8 cellular contexts compared by ENCODE assay signal in the genomic region with DNA sequence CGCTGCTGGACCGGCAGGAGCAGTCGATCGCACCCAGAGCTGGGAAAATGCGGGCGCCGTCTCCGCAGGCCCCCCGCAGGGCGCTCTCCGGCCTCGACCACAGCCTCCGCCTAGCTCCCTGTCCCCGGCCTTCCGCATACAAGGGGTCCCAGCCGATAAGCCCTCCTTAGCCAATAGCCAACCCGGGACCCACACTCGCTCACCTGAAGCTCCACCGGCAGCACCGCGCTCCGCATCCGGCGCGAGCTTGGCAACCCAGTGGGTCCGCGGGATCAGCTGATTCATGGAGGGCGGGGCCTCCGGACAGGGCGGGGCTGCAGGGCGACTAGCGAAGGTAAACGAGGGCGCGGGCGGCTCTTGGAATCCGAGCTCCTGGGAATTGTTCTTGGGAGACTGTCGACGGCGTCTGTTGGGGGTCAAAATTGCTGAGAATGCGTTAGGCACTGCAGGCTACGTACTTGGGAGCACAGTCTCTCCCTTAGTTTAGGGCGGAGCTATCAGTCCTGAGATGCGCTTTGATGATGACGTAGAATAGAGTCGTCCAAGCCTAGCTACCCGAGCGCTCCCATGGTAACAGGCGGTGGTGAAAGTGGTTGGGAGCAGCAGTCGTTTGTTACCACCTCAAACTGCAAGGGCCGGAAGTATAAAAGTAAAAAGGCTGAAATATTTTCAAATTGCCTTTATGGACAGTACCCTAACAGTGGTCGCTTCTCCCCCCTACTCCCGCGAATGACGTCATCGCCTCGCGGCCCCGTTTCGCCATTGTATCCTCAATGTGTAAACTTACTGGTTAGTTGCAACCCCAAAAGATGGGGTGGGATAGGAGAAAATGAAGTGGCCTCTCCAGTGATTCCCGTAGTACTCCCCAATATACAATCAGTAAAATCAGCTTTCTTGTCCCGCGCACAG. TPM values are rescaled to one million over a fixed set of nuclear protein-coding genes. Genes with fewer than 3 reads are reported as not detected.
DNase-seq lines count a peak whose midpoint lies in the region; ATAC-seq, FAIRE-seq and TF ChIP-seq lines count a peak whose summit lies in the region.

A gene (minus strand): TSS at position 260 of the 909 bp plus-strand sequence. CDS start 12,048 bp downstream, outside the sequence.

- FAIRE-seq in pancreas (lab: Jason Lieb, UNC), result no peak

- intact Hi-C loops in Right ventricle myocardium superior (cut with DNase I), result no loop called here
- intact Hi-C loops in pancreas (cut with DNase I), result no loop called here
- intact Hi-C loops in tibial artery (cut with DNase I; ENCODE audit: low total_unique reads), result no loop called here

- H3K9ac ChIP-seq in SU-DHL-6 (ENCODE audit: low read length), result peak within 1 kb of the TSS; percentile 59

- ATAC-seq in HG02678 (IDR thresholded peaks at IDR 0.05; ENCODE audit: unreplicated experiment) (peak; percentile 94), Right ventricle myocardium superior (ENCODE audit: poor library complexity) (peak; percentile 97), pancreas (peak; percentile 93 to 97 (median 94))

- peak within 1 kb of the TSS; percentile 98 for H2AFZ ChIP-seq in SU-DHL-6 (ENCODE audit: low read depth, low read length, severe bottlenecking)

- TF ChIP-seq POLR2A in GM10847 (IDR thresholded peaks at IDR 0.05; ENCODE audit: extremely low read depth, insufficient read length), result peak; percentile 68

- peaks cover 11 to 20% (median 11%) of the 10 kb centered on the region in 3 donors for H3K4me1 ChIP-seq in pancreas
- peaks cover 0 to 18% (median 14%) of the 10 kb centered on the region in 4 donors for H3K4me1 ChIP-seq in tibial artery

- H3K9me3 ChIP-seq in SU-DHL-6 (ENCODE audit: insufficient read depth, low read length) (no peaks in the 10 kb centered on the region), pancreas (no peaks in the 10 kb centered on the region), tibial artery (no peaks in the 10 kb centered on the region)

- H3K4me2 ChIP-seq in SU-DHL-6 (ENCODE audit: low read depth, low read length, poor library complexity, severe bottlenecking), result peak within 1 kb of the TSS; percentile 61

- H3K27me3 ChIP-seq in SU-DHL-6 (ENCODE audit: low read length) (no peaks in the 10 kb centered on the region), pancreas (no peaks in the 10 kb centered on the region), tibial artery (no peaks in the 10 kb centered on the region)

- peaks cover 6% of the 10 kb centered on the region; the same call in 1 of the 2 replicates for H3F3A ChIP-seq in SU-DHL-6 (ENCODE audit: insufficient read depth)

- no peak for TF ChIP-seq CTCF in SU-DHL-6 (IDR thresholded peaks at IDR 0.05; ENCODE audit: insufficient read depth, low read length, poor library complexity, severe bottlenecking)
- no peak for TF ChIP-seq CTCF in pancreas (IDR thresholded peaks at IDR 0.05)
- TF ChIP-seq CTCF in tibial artery (IDR thresholded peaks at IDR 0.05), result no peak

- H3K9me2 ChIP-seq in SU-DHL-6 (replicated peaks; ENCODE audit: insufficient read depth, low read length), result no peaks in the 10 kb centered on the region

- no peaks in the 10 kb centered on the region for H4K20me1 ChIP-seq in SU-DHL-6 (ENCODE audit: low read depth, low read length)

- peak within 1 kb of the TSS; percentile 95 for H3K4me3 ChIP-seq in SU-DHL-6 (ENCODE audit: insufficient read depth, low read length, poor library complexity, severe bottlenecking)
- peak within 1 kb of the TSS; percentile 77 to 100 (median 88) for H3K4me3 ChIP-seq in pancreas
- H3K4me3 ChIP-seq in tibial artery, result peak within 1 kb of the TSS; percentile 97 to 99

- DNase-seq in NCI-H128 (lab: John Stamatoyannopoulos, UW; ENCODE audit: unreplicated experiment), result peak; percentile 97
- peak; percentile 83 for DNase-seq in activated naive CD8-positive, alpha-beta T cell treated with anti-CD3 and anti-CD28 coated beads, Interleukin-2, amount 50 U/mL, for 16 hours (ENCODE audit: low read depth, low spot score)
- peak; percentile 98 for DNase-seq in Right ventricle myocardium superior
- peak; percentile 97 to 99 (median 98) for DNase-seq in pancreas
- peak; percentile 96 to 98 for DNase-seq in tibial artery

- 0% methylated on average over 58 to 63 of the region's 63 CpGs for WGBS in pancreas, 2 donors

- H3K27ac ChIP-seq in SU-DHL-6 (ENCODE audit: low read depth, low read length) (no peak within 1 kb of the TSS), pancreas (peak within 1 kb of the TSS; percentile 81 to 88 (median 86)), tibial artery (peak within 1 kb of the TSS; percentile 96)

- H3K79me2 ChIP-seq in SU-DHL-6 (ENCODE audit: insufficient read depth, low read length), result no peaks in the 10 kb centered on the region

- H3K36me3 ChIP-seq in SU-DHL-6 (ENCODE audit: low read length) (no peaks in the 10 kb centered on the region), pancreas (no peaks in the 10 kb centered on the region), tibial artery (no peaks in the 10 kb centered on the region)

RNA-seq across cellular contexts. Expression of the gene that starts here (rescaled TPM):
- total RNA-seq in Right ventricle myocardium superior (29.5 TPM), pancreas (10 to 100 TPM in 1 of 6 donors, 1 to 10 TPM in 5; 6.6 to 12.9 (median 7.4) TPM)
- polyA plus RNA-seq in pancreas, result 1 to 10 TPM; 4.8 to 7.0 TPM
